8 cellular contexts compared by ENCODE assay signal in the genomic region with DNA sequence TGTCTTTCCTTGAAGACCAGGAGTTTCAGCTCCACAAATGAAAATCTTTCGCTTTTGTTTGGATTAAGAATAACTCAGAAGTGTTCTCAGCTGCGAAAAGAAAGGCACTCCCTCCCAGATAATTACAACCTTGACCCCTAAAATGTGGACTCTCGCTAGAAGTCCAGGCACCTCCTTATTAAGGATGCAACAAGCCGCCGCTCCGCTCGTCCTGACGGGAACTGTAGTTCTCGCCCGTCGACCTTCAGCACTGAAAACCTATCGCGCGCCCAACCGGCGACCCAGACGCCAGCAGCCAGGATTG. TPM values are rescaled to one million over a fixed set of nuclear protein-coding genes. Genes with fewer than 3 reads are reported as not detected.
DNase-seq lines count a peak whose midpoint lies in the region; FAIRE-seq and TF ChIP-seq lines count a peak whose summit lies in the region.

No MANE protein-coding gene starts in this region.

- peaks cover 24% of the 10 kb centered on the region for H3K9me3 Mint-ChIP-seq in glutamatergic neuron (ENCODE audit: unreplicated experiment)

- peak; percentile 90 for FAIRE-seq in TTC549 (lab: Jason Lieb, UNC)
- no peak for FAIRE-seq in GM12892 (lab: Jason Lieb, UNC)

- H3K27ac Mint-ChIP-seq in glutamatergic neuron (ENCODE audit: unreplicated experiment): peak overlapping the region; percentile 99

- DNase-seq in NCI-H510A treated with DMSO at 0.1 percent for 48 hours (lab: John Stamatoyannopoulos, UW) (peak; percentile 95), NCI-H510A (lab: John Stamatoyannopoulos, UW) (no peak), glutamatergic neuron (no peak), posterior vena cava (ENCODE audit: low spot score) (peak; percentile 99), mesenteric fat pad (ENCODE audit: low spot score) (no peak), GM12892 (ENCODE audit: insufficient read length) (no peak), cerebellum (ENCODE audit: low spot score) (no peak)

- no peak for TF ChIP-seq POLR2A in GM12892 (IDR thresholded peaks at IDR 0.05; ENCODE audit: low read depth, low read length)

- TF ChIP-seq CTCF in glutamatergic neuron (IDR thresholded peaks at IDR 0.05; ENCODE audit: partially characterized antibody, unreplicated experiment): no peak

- no peaks in the 10 kb centered on the region for H3K36me3 Mint-ChIP-seq in glutamatergic neuron (ENCODE audit: unreplicated experiment)

- intact Hi-C loops in posterior vena cava (cut with DNase I): no loop called here

- peaks cover 11% of the 10 kb centered on the region for H3K27me3 Mint-ChIP-seq in glutamatergic neuron (ENCODE audit: unreplicated experiment)

- H3K4me3 Mint-ChIP-seq in glutamatergic neuron (ENCODE audit: unreplicated experiment): peak overlapping the region; percentile 94

- H3K4me1 Mint-ChIP-seq in glutamatergic neuron (ENCODE audit: low read depth, unreplicated experiment): peaks cover 6% of the 10 kb centered on the region

RNA-seq across cellular contexts. Expression of a gene that starts 0.6 kb away (rescaled TPM):
- total RNA-seq in glutamatergic neuron (ENCODE audit: unreplicated experiment): 124 TPM
- 10 to 100 TPM; 67.6 to 73.7 TPM for total RNA-seq in posterior vena cava
- 85.2 TPM for total RNA-seq in mesenteric fat pad
- polyA plus RNA-seq in GM12892 (2012; ENCODE audit: missing spikeins): 88.2 TPM
- 51.2 TPM for total RNA-seq in cerebellum

RNA-seq across cellular contexts. Expression of a gene that starts 4.6 kb away (rescaled TPM):
- 32.3 TPM for total RNA-seq in glutamatergic neuron (ENCODE audit: unreplicated experiment)
- total RNA-seq in posterior vena cava: 10 to 100 TPM; 30.8 to 39.4 TPM
- total RNA-seq in mesenteric fat pad: 30.9 TPM
- 86.3 TPM for polyA plus RNA-seq in GM12892 (2012; ENCODE audit: missing spikeins)
- 32.9 TPM for total RNA-seq in cerebellum

Comparison
In these comparisons a context has a peak if more than half of its experiments do, and no peak if none do; other contexts are left out.
1. DNase-seq: peak in NCI-H510A treated with DMSO at 0.1 percent for 48 hours (single experiment) and posterior vena cava (single experiment); none in NCI-H510A (single experiment), glutamatergic neuron (single experiment), mesenteric fat pad (single experiment), GM12892 (single experiment) and cerebellum (single experiment).